2 cellular contexts compared by ENCODE assay signal in the genomic region with DNA sequence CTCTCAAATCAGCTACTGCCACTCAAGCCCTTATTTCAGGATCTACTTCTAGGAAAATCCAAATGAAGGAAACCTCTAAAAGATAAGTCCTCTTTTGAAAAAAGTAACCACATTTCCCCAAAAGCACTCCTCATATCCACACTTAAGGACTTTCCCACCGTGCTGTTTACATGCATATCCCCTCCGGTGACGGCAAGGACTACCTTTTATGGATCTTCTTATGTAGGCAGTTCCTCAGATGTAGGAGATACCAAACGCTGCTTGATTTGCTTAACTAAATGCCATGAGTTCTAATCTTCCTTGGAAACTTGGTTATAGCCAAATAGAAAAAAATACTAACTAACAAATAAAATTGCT.
TF ChIP-seq lines count a peak whose summit lies in the region.

No MANE protein-coding gene starts in this region.

TF ChIP-seq in GM23338, 12 proteins besides CTCF, POLR2A, EP300 and RAD21 (continues in another document):
- no peak for TF ChIP-seq ZNF114 (CRISPR knock-in tag; IDR thresholded peaks at IDR 0.05)
- no peak for TF ChIP-seq POLR2AphosphoS5 (IDR thresholded peaks at IDR 0.05; ENCODE audit: low read depth)
- TF ChIP-seq, protein P1, sequence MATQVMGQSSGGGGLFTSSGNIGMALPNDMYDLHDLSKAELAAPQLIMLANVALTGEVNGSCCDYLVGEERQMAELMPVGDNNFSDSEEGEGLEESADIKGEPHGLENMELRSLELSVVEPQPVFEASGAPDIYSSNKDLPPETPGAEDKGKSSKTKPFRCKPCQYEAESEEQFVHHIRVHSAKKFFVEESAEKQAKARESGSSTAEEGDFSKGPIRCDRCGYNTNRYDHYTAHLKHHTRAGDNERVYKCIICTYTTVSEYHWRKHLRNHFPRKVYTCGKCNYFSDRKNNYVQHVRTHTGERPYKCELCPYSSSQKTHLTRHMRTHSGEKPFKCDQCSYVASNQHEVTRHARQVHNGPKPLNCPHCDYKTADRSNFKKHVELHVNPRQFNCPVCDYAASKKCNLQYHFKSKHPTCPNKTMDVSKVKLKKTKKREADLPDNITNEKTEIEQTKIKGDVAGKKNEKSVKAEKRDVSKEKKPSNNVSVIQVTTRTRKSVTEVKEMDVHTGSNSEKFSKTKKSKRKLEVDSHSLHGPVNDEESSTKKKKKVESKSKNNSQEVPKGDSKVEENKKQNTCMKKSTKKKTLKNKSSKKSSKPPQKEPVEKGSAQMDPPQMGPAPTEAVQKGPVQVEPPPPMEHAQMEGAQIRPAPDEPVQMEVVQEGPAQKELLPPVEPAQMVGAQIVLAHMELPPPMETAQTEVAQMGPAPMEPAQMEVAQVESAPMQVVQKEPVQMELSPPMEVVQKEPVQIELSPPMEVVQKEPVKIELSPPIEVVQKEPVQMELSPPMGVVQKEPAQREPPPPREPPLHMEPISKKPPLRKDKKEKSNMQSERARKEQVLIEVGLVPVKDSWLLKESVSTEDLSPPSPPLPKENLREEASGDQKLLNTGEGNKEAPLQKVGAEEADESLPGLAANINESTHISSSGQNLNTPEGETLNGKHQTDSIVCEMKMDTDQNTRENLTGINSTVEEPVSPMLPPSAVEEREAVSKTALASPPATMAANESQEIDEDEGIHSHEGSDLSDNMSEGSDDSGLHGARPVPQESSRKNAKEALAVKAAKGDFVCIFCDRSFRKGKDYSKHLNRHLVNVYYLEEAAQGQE (IDR thresholded peaks at IDR 0.05; ENCODE audit: unreplicated experiment) = no peak
- no peak for TF ChIP-seq EZH2phosphoT487 (IDR thresholded peaks at IDR 0.05; ENCODE audit: unreplicated experiment)
- no peak for TF ChIP-seq EZH2 (IDR thresholded peaks at IDR 0.05; ENCODE audit: low read depth, unreplicated experiment)
- TF ChIP-seq, protein P2, sequence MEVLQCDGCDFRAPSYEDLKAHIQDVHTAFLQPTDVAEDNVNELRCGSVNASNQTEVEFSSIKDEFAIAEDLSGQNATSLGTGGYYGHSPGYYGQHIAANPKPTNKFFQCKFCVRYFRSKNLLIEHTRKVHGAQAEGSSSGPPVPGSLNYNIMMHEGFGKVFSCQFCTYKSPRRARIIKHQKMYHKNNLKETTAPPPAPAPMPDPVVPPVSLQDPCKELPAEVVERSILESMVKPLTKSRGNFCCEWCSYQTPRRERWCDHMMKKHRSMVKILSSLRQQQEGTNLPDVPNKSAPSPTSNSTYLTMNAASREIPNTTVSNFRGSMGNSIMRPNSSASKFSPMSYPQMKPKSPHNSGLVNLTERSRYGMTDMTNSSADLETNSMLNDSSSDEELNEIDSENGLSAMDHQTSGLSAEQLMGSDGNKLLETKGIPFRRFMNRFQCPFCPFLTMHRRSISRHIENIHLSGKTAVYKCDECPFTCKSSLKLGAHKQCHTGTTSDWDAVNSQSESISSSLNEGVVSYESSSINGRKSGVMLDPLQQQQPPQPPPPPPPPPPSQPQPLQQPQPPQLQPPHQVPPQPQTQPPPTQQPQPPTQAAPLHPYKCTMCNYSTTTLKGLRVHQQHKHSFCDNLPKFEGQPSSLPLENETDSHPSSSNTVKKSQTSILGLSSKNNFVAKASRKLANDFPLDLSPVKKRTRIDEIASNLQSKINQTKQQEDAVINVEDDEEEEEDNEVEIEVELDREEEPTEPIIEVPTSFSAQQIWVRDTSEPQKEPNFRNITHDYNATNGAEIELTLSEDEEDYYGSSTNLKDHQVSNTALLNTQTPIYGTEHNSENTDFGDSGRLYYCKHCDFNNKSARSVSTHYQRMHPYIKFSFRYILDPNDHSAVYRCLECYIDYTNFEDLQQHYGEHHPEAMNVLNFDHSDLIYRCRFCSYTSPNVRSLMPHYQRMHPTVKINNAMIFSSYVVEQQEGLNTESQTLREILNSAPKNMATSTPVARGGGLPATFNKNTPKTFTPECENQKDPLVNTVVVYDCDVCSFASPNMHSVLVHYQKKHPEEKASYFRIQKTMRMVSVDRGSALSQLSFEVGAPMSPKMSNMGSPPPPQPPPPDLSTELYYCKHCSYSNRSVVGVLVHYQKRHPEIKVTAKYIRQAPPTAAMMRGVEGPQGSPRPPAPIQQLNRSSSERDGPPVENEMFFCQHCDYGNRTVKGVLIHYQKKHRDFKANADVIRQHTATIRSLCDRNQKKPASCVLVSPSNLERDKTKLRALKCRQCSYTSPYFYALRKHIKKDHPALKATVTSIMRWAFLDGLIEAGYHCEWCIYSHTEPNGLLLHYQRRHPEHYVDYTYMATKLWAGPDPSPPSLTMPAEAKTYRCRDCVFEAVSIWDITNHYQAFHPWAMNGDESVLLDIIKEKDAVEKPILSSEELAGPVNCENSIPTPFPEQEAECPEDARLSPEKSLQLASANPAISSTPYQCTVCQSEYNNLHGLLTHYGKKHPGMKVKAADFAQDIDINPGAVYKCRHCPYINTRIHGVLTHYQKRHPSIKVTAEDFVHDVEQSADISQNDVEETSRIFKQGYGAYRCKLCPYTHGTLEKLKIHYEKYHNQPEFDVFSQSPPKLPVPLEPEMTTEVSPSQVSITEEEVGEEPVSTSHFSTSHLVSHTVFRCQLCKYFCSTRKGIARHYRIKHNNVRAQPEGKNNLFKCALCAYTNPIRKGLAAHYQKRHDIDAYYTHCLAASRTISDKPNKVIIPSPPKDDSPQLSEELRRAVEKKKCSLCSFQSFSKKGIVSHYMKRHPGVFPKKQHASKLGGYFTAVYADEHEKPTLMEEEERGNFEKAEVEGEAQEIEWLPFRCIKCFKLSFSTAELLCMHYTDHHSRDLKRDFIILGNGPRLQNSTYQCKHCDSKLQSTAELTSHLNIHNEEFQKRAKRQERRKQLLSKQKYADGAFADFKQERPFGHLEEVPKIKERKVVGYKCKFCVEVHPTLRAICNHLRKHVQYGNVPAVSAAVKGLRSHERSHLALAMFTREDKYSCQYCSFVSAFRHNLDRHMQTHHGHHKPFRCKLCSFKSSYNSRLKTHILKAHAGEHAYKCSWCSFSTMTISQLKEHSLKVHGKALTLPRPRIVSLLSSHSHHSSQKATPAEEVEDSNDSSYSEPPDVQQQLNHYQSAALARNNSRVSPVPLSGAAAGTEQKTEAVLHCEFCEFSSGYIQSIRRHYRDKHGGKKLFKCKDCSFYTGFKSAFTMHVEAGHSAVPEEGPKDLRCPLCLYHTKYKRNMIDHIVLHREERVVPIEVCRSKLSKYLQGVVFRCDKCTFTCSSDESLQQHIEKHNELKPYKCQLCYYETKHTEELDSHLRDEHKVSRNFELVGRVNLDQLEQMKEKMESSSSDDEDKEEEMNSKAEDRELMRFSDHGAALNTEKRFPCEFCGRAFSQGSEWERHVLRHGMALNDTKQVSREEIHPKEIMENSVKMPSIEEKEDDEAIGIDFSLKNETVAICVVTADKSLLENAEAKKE (CRISPR knock-in tag; IDR thresholded peaks at IDR 0.05) = no peak
- no peak for TF ChIP-seq JUNB (IDR thresholded peaks at IDR 0.05; ENCODE audit: unreplicated experiment)
- TF ChIP-seq NANOG (IDR thresholded peaks at IDR 0.05; ENCODE audit: borderline replicate concordance) = no peak
- no peak for TF ChIP-seq ZNF331 (CRISPR knock-in tag; IDR thresholded peaks at IDR 0.05; ENCODE audit: low read depth)
- no peak for TF ChIP-seq STAT1 (IDR thresholded peaks at IDR 0.05; ENCODE audit: unreplicated experiment)
- TF ChIP-seq, protein P3, sequence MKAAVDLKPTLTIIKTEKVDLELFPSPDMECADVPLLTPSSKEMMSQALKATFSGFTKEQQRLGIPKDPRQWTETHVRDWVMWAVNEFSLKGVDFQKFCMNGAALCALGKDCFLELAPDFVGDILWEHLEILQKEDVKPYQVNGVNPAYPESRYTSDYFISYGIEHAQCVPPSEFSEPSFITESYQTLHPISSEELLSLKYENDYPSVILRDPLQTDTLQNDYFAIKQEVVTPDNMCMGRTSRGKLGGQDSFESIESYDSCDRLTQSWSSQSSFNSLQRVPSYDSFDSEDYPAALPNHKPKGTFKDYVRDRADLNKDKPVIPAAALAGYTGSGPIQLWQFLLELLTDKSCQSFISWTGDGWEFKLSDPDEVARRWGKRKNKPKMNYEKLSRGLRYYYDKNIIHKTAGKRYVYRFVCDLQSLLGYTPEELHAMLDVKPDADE (IDR thresholded peaks at IDR 0.05) = no peak

TF ChIP-seq in K562, 482 proteins besides CTCF, POLR2A, EP300 and RAD21:
- TF ChIP-seq MAZ (CRISPR knock-in tag; conservative IDR thresholded peaks at IDR 0.05 in 1 of 2, IDR thresholded peaks at IDR 0.05 in 1 of 2) (0 out of 4 replicates have a peak, but pooled peaks of 1 of the 2 experiments have one; percentile 29), JUND (IDR thresholded peaks at IDR 0.05; ENCODE audit: borderline replicate concordance, low read depth, low read length) (no peak), JUND (tag; IDR thresholded peaks at IDR 0.05; ENCODE audit: borderline replicate concordance, low read depth, low read length) (0 out of 3 replicates have a peak, but pooled peaks have one; percentile 3), BCOR (IDR thresholded peaks at IDR 0.05) (no peak)
- TF ChIP-seq, protein P4, sequence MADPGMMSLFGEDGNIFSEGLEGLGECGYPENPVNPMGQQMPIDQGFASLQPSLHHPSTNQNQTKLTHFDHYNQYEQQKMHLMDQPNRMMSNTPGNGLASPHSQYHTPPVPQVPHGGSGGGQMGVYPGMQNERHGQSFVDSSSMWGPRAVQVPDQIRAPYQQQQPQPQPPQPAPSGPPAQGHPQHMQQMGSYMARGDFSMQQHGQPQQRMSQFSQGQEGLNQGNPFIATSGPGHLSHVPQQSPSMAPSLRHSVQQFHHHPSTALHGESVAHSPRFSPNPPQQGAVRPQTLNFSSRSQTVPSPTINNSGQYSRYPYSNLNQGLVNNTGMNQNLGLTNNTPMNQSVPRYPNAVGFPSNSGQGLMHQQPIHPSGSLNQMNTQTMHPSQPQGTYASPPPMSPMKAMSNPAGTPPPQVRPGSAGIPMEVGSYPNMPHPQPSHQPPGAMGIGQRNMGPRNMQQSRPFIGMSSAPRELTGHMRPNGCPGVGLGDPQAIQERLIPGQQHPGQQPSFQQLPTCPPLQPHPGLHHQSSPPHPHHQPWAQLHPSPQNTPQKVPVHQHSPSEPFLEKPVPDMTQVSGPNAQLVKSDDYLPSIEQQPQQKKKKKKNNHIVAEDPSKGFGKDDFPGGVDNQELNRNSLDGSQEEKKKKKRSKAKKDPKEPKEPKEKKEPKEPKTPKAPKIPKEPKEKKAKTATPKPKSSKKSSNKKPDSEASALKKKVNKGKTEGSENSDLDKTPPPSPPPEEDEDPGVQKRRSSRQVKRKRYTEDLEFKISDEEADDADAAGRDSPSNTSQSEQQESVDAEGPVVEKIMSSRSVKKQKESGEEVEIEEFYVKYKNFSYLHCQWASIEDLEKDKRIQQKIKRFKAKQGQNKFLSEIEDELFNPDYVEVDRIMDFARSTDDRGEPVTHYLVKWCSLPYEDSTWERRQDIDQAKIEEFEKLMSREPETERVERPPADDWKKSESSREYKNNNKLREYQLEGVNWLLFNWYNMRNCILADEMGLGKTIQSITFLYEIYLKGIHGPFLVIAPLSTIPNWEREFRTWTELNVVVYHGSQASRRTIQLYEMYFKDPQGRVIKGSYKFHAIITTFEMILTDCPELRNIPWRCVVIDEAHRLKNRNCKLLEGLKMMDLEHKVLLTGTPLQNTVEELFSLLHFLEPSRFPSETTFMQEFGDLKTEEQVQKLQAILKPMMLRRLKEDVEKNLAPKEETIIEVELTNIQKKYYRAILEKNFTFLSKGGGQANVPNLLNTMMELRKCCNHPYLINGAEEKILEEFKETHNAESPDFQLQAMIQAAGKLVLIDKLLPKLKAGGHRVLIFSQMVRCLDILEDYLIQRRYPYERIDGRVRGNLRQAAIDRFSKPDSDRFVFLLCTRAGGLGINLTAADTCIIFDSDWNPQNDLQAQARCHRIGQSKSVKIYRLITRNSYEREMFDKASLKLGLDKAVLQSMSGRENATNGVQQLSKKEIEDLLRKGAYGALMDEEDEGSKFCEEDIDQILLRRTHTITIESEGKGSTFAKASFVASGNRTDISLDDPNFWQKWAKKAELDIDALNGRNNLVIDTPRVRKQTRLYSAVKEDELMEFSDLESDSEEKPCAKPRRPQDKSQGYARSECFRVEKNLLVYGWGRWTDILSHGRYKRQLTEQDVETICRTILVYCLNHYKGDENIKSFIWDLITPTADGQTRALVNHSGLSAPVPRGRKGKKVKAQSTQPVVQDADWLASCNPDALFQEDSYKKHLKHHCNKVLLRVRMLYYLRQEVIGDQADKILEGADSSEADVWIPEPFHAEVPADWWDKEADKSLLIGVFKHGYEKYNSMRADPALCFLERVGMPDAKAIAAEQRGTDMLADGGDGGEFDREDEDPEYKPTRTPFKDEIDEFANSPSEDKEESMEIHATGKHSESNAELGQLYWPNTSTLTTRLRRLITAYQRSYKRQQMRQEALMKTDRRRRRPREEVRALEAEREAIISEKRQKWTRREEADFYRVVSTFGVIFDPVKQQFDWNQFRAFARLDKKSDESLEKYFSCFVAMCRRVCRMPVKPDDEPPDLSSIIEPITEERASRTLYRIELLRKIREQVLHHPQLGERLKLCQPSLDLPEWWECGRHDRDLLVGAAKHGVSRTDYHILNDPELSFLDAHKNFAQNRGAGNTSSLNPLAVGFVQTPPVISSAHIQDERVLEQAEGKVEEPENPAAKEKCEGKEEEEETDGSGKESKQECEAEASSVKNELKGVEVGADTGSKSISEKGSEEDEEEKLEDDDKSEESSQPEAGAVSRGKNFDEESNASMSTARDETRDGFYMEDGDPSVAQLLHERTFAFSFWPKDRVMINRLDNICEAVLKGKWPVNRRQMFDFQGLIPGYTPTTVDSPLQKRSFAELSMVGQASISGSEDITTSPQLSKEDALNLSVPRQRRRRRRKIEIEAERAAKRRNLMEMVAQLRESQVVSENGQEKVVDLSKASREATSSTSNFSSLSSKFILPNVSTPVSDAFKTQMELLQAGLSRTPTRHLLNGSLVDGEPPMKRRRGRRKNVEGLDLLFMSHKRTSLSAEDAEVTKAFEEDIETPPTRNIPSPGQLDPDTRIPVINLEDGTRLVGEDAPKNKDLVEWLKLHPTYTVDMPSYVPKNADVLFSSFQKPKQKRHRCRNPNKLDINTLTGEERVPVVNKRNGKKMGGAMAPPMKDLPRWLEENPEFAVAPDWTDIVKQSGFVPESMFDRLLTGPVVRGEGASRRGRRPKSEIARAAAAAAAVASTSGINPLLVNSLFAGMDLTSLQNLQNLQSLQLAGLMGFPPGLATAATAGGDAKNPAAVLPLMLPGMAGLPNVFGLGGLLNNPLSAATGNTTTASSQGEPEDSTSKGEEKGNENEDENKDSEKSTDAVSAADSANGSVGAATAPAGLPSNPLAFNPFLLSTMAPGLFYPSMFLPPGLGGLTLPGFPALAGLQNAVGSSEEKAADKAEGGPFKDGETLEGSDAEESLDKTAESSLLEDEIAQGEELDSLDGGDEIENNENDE (IDR thresholded peaks at IDR 0.05; ENCODE audit: low read depth, low read length) = peak; percentile 3
